ENCODE assay signal across 8 cellular contexts in genomic region chr2:64454316-64455030, GRCh38. TPM values are rescaled to one million over a fixed set of nuclear protein-coding genes. Genes with fewer than 3 reads are reported as not detected.
A peak's percentile ranks its signal among the peaks of the same experiment; 100 is the strongest.
DNase-seq lines count a peak whose midpoint lies in the region; ATAC-seq and TF ChIP-seq lines count a peak whose summit lies in the region.

No MANE protein-coding gene starts in this region.

- no CpG with 5 or more reads among the region's 96 CpGs for WGBS in esophagus squamous epithelium, 2 donors

- peaks cover 7% of the 10 kb centered on the region for H3K27me3 Mint-ChIP-seq in stimulated activated naive CD8-positive, alpha-beta T cell treated with anti-CD3 and anti-CD28 coated beads, Interleukin-15, amount 100 ng/mL, for 72 hours

- H3K4me1 ChIP-seq in esophagus squamous epithelium, result peaks cover 6 to 41% (median 16%) of the 10 kb centered on the region in 3 donors

- H3K27ac ChIP-seq in esophagus squamous epithelium, result peak overlapping the region; percentile 94 to 97 (median 96)

- peaks cover 17% of the 10 kb centered on the region for H3K4me1 Mint-ChIP-seq in stimulated activated naive CD8-positive, alpha-beta T cell treated with anti-CD3 and anti-CD28 coated beads, Interleukin-15, amount 100 ng/mL, for 72 hours

- H3K4me3 Mint-ChIP-seq in stimulated activated naive CD8-positive, alpha-beta T cell treated with anti-CD3 and anti-CD28 coated beads, Interleukin-15, amount 100 ng/mL, for 72 hours, result peak overlapping the region; percentile 66 to 77

- H3K27me3 ChIP-seq in esophagus squamous epithelium, result no peaks in the 10 kb centered on the region

- H3K9me3 ChIP-seq in esophagus squamous epithelium, result no peaks in the 10 kb centered on the region

- intact Hi-C loops in esophagus squamous epithelium (cut with DNase I), result no loop called here

- ATAC-seq in HG02885 (IDR thresholded peaks at IDR 0.05; ENCODE audit: poor library complexity, unreplicated experiment), result peak; percentile 75
- ATAC-seq in stimulated activated naive CD8-positive, alpha-beta T cell treated with anti-CD3 and anti-CD28 coated beads, Interleukin-15, amount 100 ng/mL, for 72 hours, result peak; percentile 84

- peak overlapping the region; percentile 57 to 95 (median 90) for H3K4me3 ChIP-seq in esophagus squamous epithelium

- peaks cover 0 to 34% (median 9%) of the 10 kb centered on the region in 3 donors for H3K36me3 ChIP-seq in esophagus squamous epithelium

- DNase-seq in SKM-1 treated with dmso at 0.1 percent for 144 hours (lab: John Stamatoyannopoulos, UW; ENCODE audit: unreplicated experiment), result peak; percentile 57
- no peak for DNase-seq in SKM-1 (lab: John Stamatoyannopoulos, UW; ENCODE audit: unreplicated experiment)
- peak; percentile 74 for DNase-seq in NCI-H82 (lab: John Stamatoyannopoulos, UW)
- DNase-seq in activated T-helper 1 cell treated with Interleukin-2 at 50 U/mL for 16 hours (ENCODE audit: low read depth), result peak; percentile 17
- DNase-seq in esophagus squamous epithelium (lab: John Stamatoyannopoulos, UW), result no peak
- DNase-seq in myocyte (ENCODE audit: low read depth), result peak; percentile 35
- DNase-seq in stimulated activated naive CD8-positive, alpha-beta T cell treated with anti-CD3 and anti-CD28 coated beads, Interleukin-15, amount 100 ng/mL, for 72 hours, result peak; percentile 62 to 69

- TF ChIP-seq POLR2A in esophagus squamous epithelium (IDR thresholded peaks at IDR 0.05), result peak in 1 of 4 donors; percentile 7

- TF ChIP-seq CTCF in esophagus squamous epithelium (IDR thresholded peaks at IDR 0.05), result no peak

- H3K9me3 Mint-ChIP-seq in stimulated activated naive CD8-positive, alpha-beta T cell treated with anti-CD3 and anti-CD28 coated beads, Interleukin-15, amount 100 ng/mL, for 72 hours, result no peaks in the 10 kb centered on the region

- no peak overlapping the region for H3K27ac Mint-ChIP-seq in stimulated activated naive CD8-positive, alpha-beta T cell treated with anti-CD3 and anti-CD28 coated beads, Interleukin-15, amount 100 ng/mL, for 72 hours

RNA-seq across cellular contexts. Expression of gene LGALSL, which starts 0.5 kb away (rescaled TPM):
- total RNA-seq in esophagus squamous epithelium (10 to 100 TPM; 16.4 to 56.0 (median 33.5) TPM), myocyte (0.57 and 2.0 TPM in 2 replicates)
- polyA plus RNA-seq in myocyte (2012), result 3.5 TPM

Comparison
In these comparisons a context has a peak if more than half of its experiments do, and no peak if none do; other contexts are left out.
1. DNase-seq: peak in SKM-1 treated with dmso at 0.1 percent for 144 hours (single experiment), NCI-H82 (single experiment), activated T-helper 1 cell treated with Interleukin-2 at 50 U/mL for 16 hours (single experiment), myocyte (single experiment) and stimulated activated naive CD8-positive, alpha-beta T cell treated with anti-CD3 and anti-CD28 coated beads, Interleukin-15, amount 100 ng/mL, for 72 hours (2 of 2); none in SKM-1 (single experiment) and esophagus squamous epithelium (single experiment).